In the genomic region with DNA sequence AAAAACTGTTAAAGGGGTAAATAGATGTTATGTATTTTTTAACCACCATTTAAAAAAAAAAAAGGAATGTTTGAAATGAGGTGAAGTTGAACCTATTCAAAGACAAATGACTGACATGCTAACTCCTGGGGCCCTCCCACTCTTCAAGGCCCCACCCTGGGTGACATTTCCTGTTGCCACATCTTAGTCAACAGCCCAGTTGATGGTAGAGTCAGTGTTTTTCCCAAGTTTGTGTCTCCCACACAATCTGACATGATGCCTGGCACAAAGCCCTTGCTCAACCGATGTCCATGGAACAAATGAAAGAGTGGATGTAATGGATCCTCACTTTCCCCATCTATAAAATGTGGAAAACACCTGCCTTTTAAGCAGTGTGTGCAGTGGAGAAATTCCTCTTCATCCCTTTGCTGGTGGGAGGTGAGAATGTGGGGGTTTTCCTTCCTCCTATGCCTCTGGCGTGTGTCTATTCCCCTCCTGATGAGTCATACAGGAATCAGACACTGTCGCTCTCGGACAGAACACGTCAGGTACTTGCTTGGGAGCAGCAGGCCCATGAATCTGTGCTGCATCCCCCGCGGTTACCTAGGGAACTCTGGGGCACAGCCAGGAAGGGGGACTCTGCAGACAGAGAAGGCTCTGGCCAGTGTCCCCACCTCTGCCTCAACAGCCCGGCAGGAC, we compare ENCODE assay signal across 21 cellular contexts. TPM values are rescaled to one million over a fixed set of nuclear protein-coding genes. Genes with fewer than 3 reads are reported as not detected.
DNase-seq lines count a peak whose midpoint lies in the region; ATAC-seq and TF ChIP-seq lines count a peak whose summit lies in the region.
"Had no signal": no experiment of that assay in that cellular context is flagged by ENCODE, and none has a peak within 500 bp of the region (broad histone marks: within the 10 kb centered on the region; RNA-seq: fewer than 3 reads in every experiment).

No MANE protein-coding gene starts in this region.

- DNase-seq in Daoy (ENCODE audit: low read depth): peak; percentile 90
- DNase-seq in Panc1 (ENCODE audit: low read depth, low spot score): no peak
- DNase-seq in choroid plexus epithelial cell (ENCODE audit: low read depth): peak; percentile 58
- peak; percentile 75 for DNase-seq in mesenchymal stem cell
- no peak for DNase-seq in progenitor cell of endocrine pancreas (ENCODE audit: low spot score, unreplicated experiment)
- no peak for DNase-seq in NCI-H1417 (lab: John Stamatoyannopoulos, UW)
- DNase-seq: activated CD4-positive, alpha-beta T cell treated with anti-CD3 and anti-CD28 coated beads, Interleukin-2, amount 50 U/mL, for 48 hours; body of pancreas; C1 segment of cervical spinal cord; H7; left cardiac atrium; naive thymus-derived CD4-positive, alpha-beta T cell; NCI-H1092 treated with DMSO at 0.1 percent for 48 hours; NCI-H510A; Peyer's patch; stimulated activated naive CD4-positive, alpha-beta T cell; T-helper 9 cell had no signal

- no peak overlapping the region for H3K9ac ChIP-seq in mesenchymal stem cell (ENCODE audit: low read length)

- H2BK12ac ChIP-seq in mesenchymal stem cell (ENCODE audit: low read length in 2 of 2): no peak overlapping the region

- no peak overlapping the region for H2AK5ac ChIP-seq in mesenchymal stem cell (ENCODE audit: low read length, severe bottlenecking)

- no peaks in the 10 kb centered on the region for H3K36me3 Mint-ChIP-seq in progenitor cell of endocrine pancreas (ENCODE audit: insufficient read depth)
- H3K36me3 Mint-ChIP-seq: naive thymus-derived CD4-positive, alpha-beta T cell had no signal

- H3K27me3 Mint-ChIP-seq in progenitor cell of endocrine pancreas: peaks cover 5% of the 10 kb centered on the region

- no peaks in the 10 kb centered on the region for H3K4me1 Mint-ChIP-seq in progenitor cell of endocrine pancreas (ENCODE audit: low read depth)

- H3K36me3 ChIP-seq in Panc1 (ENCODE audit: control insufficient read depth, insufficient read depth, low read length) (no peaks in the 10 kb centered on the region), mesenchymal stem cell (ENCODE audit: control insufficient read depth in 1 of 2, insufficient read depth in 2 of 2, low read depth in 1 of 2, low read length in 2 of 2) (no peaks in the 10 kb centered on the region)
- H3K36me3 ChIP-seq: Peyer's patch, right atrium auricular region had no signal

- H3K4me3 ChIP-seq in Panc1 (ENCODE audit: low read depth in 2 of 2, low read length in 2 of 2) (no peak overlapping the region), choroid plexus epithelial cell (ENCODE audit: low read depth, low read length) (no peak overlapping the region), mesenchymal stem cell (ENCODE audit: insufficient read depth in 1 of 2, low read depth in 1 of 2, low read length in 2 of 2) (no peak overlapping the region)
- H3K4me3 ChIP-seq: body of pancreas, Peyer's patch, right atrium auricular region had no signal

- POLR2A ChIA-PET in Panc1 (lab: Charles Lee): no interaction called here

- no peaks in the 10 kb centered on the region for H3K9me3 Mint-ChIP-seq in progenitor cell of endocrine pancreas (ENCODE audit: low read depth)
- H3K9me3 Mint-ChIP-seq: activated T-helper 2 cell treated with anti-CD3 and anti-CD28 coated beads, Interferon-gamma antibody, Interleukin-2, Interleukin-4, amounts not matched to agents 10 μg/mL and 5 μg/mL and 100 μg/mL, durations not matched to agents 14 hours and 24 hours and 36 hours had no signal

- H3K4me2 ChIP-seq in mesenchymal stem cell (ENCODE audit: low read length, poor library complexity, severe bottlenecking): no peak overlapping the region

- no peak overlapping the region for H3K4ac ChIP-seq in mesenchymal stem cell (ENCODE audit: low read depth in 1 of 2, low read length in 2 of 2)

- no peaks in the 10 kb centered on the region for H3K9me3 ChIP-seq in Panc1 (ENCODE audit: control insufficient read depth, insufficient read depth, low read depth, low read length)
- H3K9me3 ChIP-seq in mesenchymal stem cell (ENCODE audit: control insufficient read depth, low read length): no peaks in the 10 kb centered on the region
- H3K9me3 ChIP-seq: body of pancreas, Peyer's patch, right atrium auricular region had no signal

- intact Hi-C loops in Panc1 (cut with micrococcal nuclease; ENCODE audit: unreplicated experiment): no loop called here

- no peak for TF ChIP-seq CTCF in Panc1 (IDR thresholded peaks at IDR 0.05)
- TF ChIP-seq CTCF in choroid plexus epithelial cell (conservative IDR thresholded peaks at IDR 0.05; ENCODE audit: low read depth, low read length): no peak
- TF ChIP-seq CTCF in progenitor cell of endocrine pancreas (IDR thresholded peaks at IDR 0.05; ENCODE audit: unreplicated experiment): no peak

- no peak overlapping the region for H2BK5ac ChIP-seq in mesenchymal stem cell (ENCODE audit: low read depth, low read length, poor library complexity, severe bottlenecking)

- no peak overlapping the region for H2BK120ac ChIP-seq in mesenchymal stem cell (ENCODE audit: low read depth, low read length)

- no peak overlapping the region for H4K8ac ChIP-seq in mesenchymal stem cell (ENCODE audit: low read length)

- H2BK15ac ChIP-seq in mesenchymal stem cell (ENCODE audit: low read depth, poor library complexity, severe bottlenecking): no peak overlapping the region

- in situ Hi-C loops in Panc1 (cut with HindIII; ENCODE audit: low pct_unique_long_range_greater_than_20kb, low sequenced_read_pairs): no loop called here

- WGBS in mesenchymal stem cell: 51% methylated on average over 7 of the region's 8 CpGs

- H3K27ac Mint-ChIP-seq in progenitor cell of endocrine pancreas: no peak overlapping the region
- H3K27ac Mint-ChIP-seq: activated T-helper 2 cell treated with anti-CD3 and anti-CD28 coated beads, Interferon-gamma antibody, Interleukin-2, Interleukin-4, amounts not matched to agents 10 μg/mL and 5 μg/mL and 100 μg/mL, durations not matched to agents 14 hours and 24 hours and 36 hours; naive thymus-derived CD4-positive, alpha-beta T cell had no signal

- no TSS peak for BruUV-seq in Panc1 (replicated peaks; lab: Mats Ljungman, UMichigan)

- no peak overlapping the region for H2AFZ ChIP-seq in mesenchymal stem cell (ENCODE audit: low read depth, low read length)

- CTCF ChIA-PET in Panc1 (lab: Charles Lee): no interaction called here

- H3K27ac ChIP-seq in Panc1 (ENCODE audit: low read length) (peak overlapping the region; percentile 64), mesenchymal stem cell (ENCODE audit: low read length, poor library complexity, severe bottlenecking) (no peak overlapping the region)
- H3K27ac ChIP-seq: body of pancreas, Peyer's patch, right atrium auricular region had no signal

- no peak overlapping the region for H3K23ac ChIP-seq in mesenchymal stem cell (ENCODE audit: low read length in 2 of 2)

- no peaks in the 10 kb centered on the region for H3K79me1 ChIP-seq in mesenchymal stem cell (replicated peaks; ENCODE audit: low read length, poor library complexity, severe bottlenecking)

- H3K4me1 ChIP-seq in Panc1 (ENCODE audit: control insufficient read depth, insufficient read depth, low read length): peaks cover 39% of the 10 kb centered on the region
- peaks cover 16% of the 10 kb centered on the region for H3K4me1 ChIP-seq in mesenchymal stem cell (ENCODE audit: control insufficient read depth, insufficient read depth, low read depth, low read length)
- H3K4me1 ChIP-seq: body of pancreas, Peyer's patch, right atrium auricular region had no signal

- ATAC-seq in Panc1: peak; percentile 78
- no peak for ATAC-seq in HG03469 (IDR thresholded peaks at IDR 0.05; ENCODE audit: unreplicated experiment)
- ATAC-seq in HG03045 (IDR thresholded peaks at IDR 0.05; ENCODE audit: unreplicated experiment): no peak
- ATAC-seq: body of pancreas; left cardiac atrium; naive thymus-derived CD4-positive, alpha-beta T cell had no signal

- H3K27me3 ChIP-seq in Panc1 (ENCODE audit: control insufficient read depth, insufficient read depth, low read length): no peaks in the 10 kb centered on the region
- peaks cover 0 to 44% of the 10 kb centered on the region in 2 experiments for H3K27me3 ChIP-seq in mesenchymal stem cell (ENCODE audit: control insufficient read depth in 1 of 2, insufficient read depth in 1 of 2, low read length in 2 of 2)
- H3K27me3 ChIP-seq: body of pancreas, Peyer's patch, right atrium auricular region had no signal

- H3K4me3 Mint-ChIP-seq in progenitor cell of endocrine pancreas (ENCODE audit: low read depth): no peak overlapping the region
- H3K4me3 Mint-ChIP-seq: naive thymus-derived CD4-positive, alpha-beta T cell had no signal

- no peak overlapping the region for H3K14ac ChIP-seq in mesenchymal stem cell (ENCODE audit: low read length in 2 of 2)

- no peak overlapping the region for H3K18ac ChIP-seq in mesenchymal stem cell (ENCODE audit: low read depth in 1 of 2, low read length in 2 of 2)

- no peak overlapping the region for H4K91ac ChIP-seq in mesenchymal stem cell (ENCODE audit: low read length)

RNA-seq across cellular contexts. Expression of a gene that starts 13.7 kb away (rescaled TPM):
- total RNA-seq in Daoy (2014; rRNA removed; shearing (Covaris generic)): 0.63 and 0.80 TPM in 2 replicates
- total RNA-seq in Panc1 (2021; ENCODE audit: unreplicated experiment) (8.3 TPM), progenitor cell of endocrine pancreas (0.57 and 0.71 TPM in 2 replicates)
- polyA plus RNA-seq in Panc1 (2012; ENCODE audit: insufficient read length): 13.6 TPM
- polyA plus RNA-seq in mesenchymal stem cell (2013, experiment 1 of 2): 0.80 TPM
- polyA plus RNA-seq in mesenchymal stem cell (2013, experiment 2 of 2): 0.70 TPM
- total RNA-seq: activated T-helper 2 cell treated with anti-CD3 and anti-CD28 coated beads, Interferon-gamma antibody, Interleukin-2, Interleukin-4, amounts not matched to agents 10 μg/mL and 5 μg/mL and 100 μg/mL, durations not matched to agents 14 hours and 24 hours and 36 hours had no signal
- polyA plus RNA-seq: naive thymus-derived CD4-positive, alpha-beta T cell had no signal

Comparison
In these comparisons a context has a peak if more than half of its experiments do, and no peak if none do; other contexts are left out.
1. DNase-seq: peak in Daoy (single experiment), choroid plexus epithelial cell (single experiment) and mesenchymal stem cell (single experiment); none in Panc1 (single experiment), progenitor cell of endocrine pancreas (single experiment) and NCI-H1417 (0 of 3).